Comparison of ENCODE assay signal across 11 cellular contexts in the genomic region with DNA sequence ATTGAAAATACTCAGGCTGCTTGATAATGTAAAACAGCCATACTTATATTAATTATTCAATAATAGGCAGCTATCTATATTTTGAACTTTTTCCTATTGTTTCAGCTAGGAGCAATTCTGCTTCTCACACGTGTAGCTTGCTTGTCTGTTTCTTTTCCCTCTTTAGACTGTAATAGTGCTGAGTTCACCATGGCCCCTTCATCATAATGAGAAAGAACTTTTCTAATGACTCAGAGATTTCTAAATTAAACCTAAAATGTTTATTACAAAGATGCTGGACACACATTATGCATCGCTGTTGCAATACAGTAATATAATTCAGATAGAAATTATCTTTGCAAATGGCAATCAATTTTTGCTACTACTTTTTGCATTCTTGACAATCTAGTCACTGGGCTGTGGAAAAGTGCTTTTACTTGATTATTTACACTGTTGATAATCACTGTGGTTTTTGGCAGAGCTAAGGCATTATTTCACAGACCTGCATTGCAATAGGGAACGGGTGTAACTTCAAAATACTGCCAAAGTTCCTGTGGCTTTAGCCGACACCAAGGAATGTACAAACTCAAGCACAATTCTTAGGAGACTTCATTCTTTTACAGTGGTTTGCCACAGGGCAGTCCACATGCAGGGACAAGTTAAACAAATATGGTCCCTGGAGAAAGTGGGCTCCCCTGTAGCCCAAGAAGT.
A peak's percentile ranks its signal among the peaks of the same experiment; 100 is the strongest.
DNase-seq lines count a peak whose midpoint lies in the region; ATAC-seq lines count a peak whose summit lies in the region.
"Had no signal": no experiment of that assay in that cellular context is flagged by ENCODE, and none has a peak within 500 bp of the region (broad histone marks: within the 10 kb centered on the region; RNA-seq: fewer than 3 reads in every experiment).

No MANE protein-coding gene starts in this region.

- H3K4me1 ChIP-seq in ACC112 (ENCODE audit: control insufficient read depth, insufficient read depth, low read length, unreplicated experiment) = peaks cover 24% of the 10 kb centered on the region

- H2AFZ ChIP-seq in ACC112 (ENCODE audit: low read length, unreplicated experiment) = no peak overlapping the region

- H3K36me3 ChIP-seq in ACC112 (ENCODE audit: insufficient read depth, low read length) = no peaks in the 10 kb centered on the region

- no peak overlapping the region; the same call in 1 of the 2 replicates for H3K4me3 ChIP-seq in ACC112 (ENCODE audit: low read depth, low read length)

- H3K27me3 ChIP-seq in ACC112 (ENCODE audit: insufficient read depth, low read length) = no peaks in the 10 kb centered on the region

- DNase-seq in NCI-H1048 (lab: John Stamatoyannopoulos, UW) = peak; percentile 56
- peak; percentile 30 for DNase-seq in epidermal melanocyte (ENCODE audit: insufficient read length, low spot score)
- DNase-seq in mucosa of gallbladder (ENCODE audit: low spot score) = peak; percentile 65
- DNase-seq in activated CD8-positive, alpha-beta memory T cell treated with anti-CD3 and anti-CD28 coated beads for 24 hours = no peak
- DNase-seq in cerebellar cortex (ENCODE audit: low spot score) = no peak
- DNase-seq in naive thymus-derived CD8-positive, alpha-beta T cell = no peak
- DNase-seq in NCI-H2227 treated with DMSO at 0.1 percent for 48 hours (lab: John Stamatoyannopoulos, UW) = no peak
- DNase-seq: CD8-positive, alpha-beta T cell; NCI-H1694 treated with DMSO at 0.1 percent for 48 hours had no signal

- H3K9me3 Mint-ChIP-seq in naive thymus-derived CD8-positive, alpha-beta T cell = no peaks in the 10 kb centered on the region
- H3K9me3 Mint-ChIP-seq: CD8-positive, alpha-beta T cell; memory B cell had no signal

- no peaks in the 10 kb centered on the region for H3K36me3 Mint-ChIP-seq in naive thymus-derived CD8-positive, alpha-beta T cell
- H3K36me3 Mint-ChIP-seq: CD8-positive, alpha-beta T cell; memory B cell had no signal

- H3K27me3 Mint-ChIP-seq in naive thymus-derived CD8-positive, alpha-beta T cell = no peaks in the 10 kb centered on the region
- H3K27me3 Mint-ChIP-seq: memory B cell had no signal

- no peak overlapping the region for H3K27ac Mint-ChIP-seq in naive thymus-derived CD8-positive, alpha-beta T cell
- H3K27ac Mint-ChIP-seq: CD8-positive, alpha-beta T cell; memory B cell had no signal

- no peak for ATAC-seq in naive thymus-derived CD8-positive, alpha-beta T cell
- ATAC-seq: CD8-positive, alpha-beta T cell had no signal

- peaks cover 0 to 5% (median 0%) of the 10 kb centered on the region in 4 donors for H3K4me1 Mint-ChIP-seq in naive thymus-derived CD8-positive, alpha-beta T cell

- H3K79me2 ChIP-seq in ACC112 (ENCODE audit: control insufficient read depth, insufficient read depth, low read length, unreplicated experiment) = no peaks in the 10 kb centered on the region

- H3K27ac ChIP-seq in ACC112 (ENCODE audit: low read depth, low read length) = peak overlapping the region; percentile 73

- no peak overlapping the region for H3K4me3 Mint-ChIP-seq in naive thymus-derived CD8-positive, alpha-beta T cell
- H3K4me3 Mint-ChIP-seq: CD8-positive, alpha-beta T cell; memory B cell had no signal

- POLR2A ChIA-PET in naive thymus-derived CD8-positive, alpha-beta T cell (lab: Charles Lee) = interaction anchor here (0.6 kb wide), 1 partner anchor 347 kb away, joined by 3 read pairs; no protein-coding TSS in a partner anchor

Comparison
In these comparisons a context has a peak if more than half of its experiments do, and no peak if none do; other contexts are left out.
1. DNase-seq: peak in NCI-H1048 (single experiment), epidermal melanocyte (single experiment) and mucosa of gallbladder (single experiment); none in activated CD8-positive, alpha-beta memory T cell treated with anti-CD3 and anti-CD28 coated beads for 24 hours (single experiment), cerebellar cortex (single experiment), naive thymus-derived CD8-positive, alpha-beta T cell (0 of 10) and NCI-H2227 treated with DMSO at 0.1 percent for 48 hours (single experiment).